Comparison of ENCODE assay signal across 19 cellular contexts in the genomic region with DNA sequence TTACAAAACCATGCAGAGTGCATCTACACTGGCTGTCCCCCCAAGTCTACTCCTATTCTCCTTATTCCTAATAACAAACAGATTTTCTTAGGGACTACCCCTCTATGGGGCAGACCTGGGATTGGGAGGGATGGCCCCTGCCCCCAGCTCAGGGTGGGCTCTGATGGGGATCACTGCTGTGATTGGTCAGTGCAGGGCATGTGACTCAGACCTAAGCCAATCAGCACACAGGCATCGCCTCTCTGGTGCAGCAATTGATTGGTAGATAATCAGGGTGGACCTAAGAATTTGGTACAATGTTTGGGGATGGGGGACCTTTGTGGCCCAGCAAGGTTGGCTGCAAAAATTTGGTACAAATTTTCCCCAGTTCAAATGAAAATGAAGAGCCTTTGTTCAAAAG. TPM values are rescaled to one million over a fixed set of nuclear protein-coding genes. Genes with fewer than 3 reads are reported as not detected.
DNase-seq lines count a peak whose midpoint lies in the region; ATAC-seq and FAIRE-seq lines count a peak whose summit lies in the region.
"Had no signal": no experiment of that assay in that cellular context is flagged by ENCODE, and none has a peak within 500 bp of the region (broad histone marks: within the 10 kb centered on the region; RNA-seq: fewer than 3 reads in every experiment).

No MANE protein-coding gene starts in this region.

- FAIRE-seq in HTR-8/SVneo (lab: Jason Lieb, UNC), result peak; percentile 69

- intact Hi-C loops in posterior vena cava (cut with DNase I), result no loop called here

- DNase-seq in AG08396 (ENCODE audit: low spot score) (peak; percentile 2), HTR-8/SVneo (ENCODE audit: insufficient read length, low spot score) (no peak), ecto neural progenitor cell (ENCODE audit: low spot score) (peak; percentile 27), posterior vena cava (ENCODE audit: low spot score) (peak; percentile 32), GOT3 (lab: John Stamatoyannopoulos, UW) (no peak)
- DNase-seq in activated CD4-positive, alpha-beta T cell treated with anti-CD3 and anti-CD28 coated beads for 4 hours, result no peak
- DNase-seq: activated CD4-positive, alpha-beta T cell treated with anti-CD3 and anti-CD28 coated beads, Interleukin-2, amount 50 U/mL, for 1 hour; activated naive CD4-positive, alpha-beta T cell treated with anti-CD3 and anti-CD28 coated beads for 36 hours; activated T-cell treated with anti-CD3 and anti-CD28 coated beads, Interleukin-2, amount 50 U/mL, for 72 hours; DND-41; effector CD8-positive, alpha-beta T cell; erythroblast; HFFc6; MV-4-11; NCI-H1694; NCI-H510A treated with DMSO at 0.1 percent for 48 hours; Right ventricle myocardium superior; stimulated activated naive CD8-positive, alpha-beta T cell treated with anti-CD3 and anti-CD28 coated beads, Interleukin-15, Interleukin-2, amounts not matched to agents 100 U/mL and 50 U/mL, for 24 hours had no signal

- ATAC-seq in HG03135 (IDR thresholded peaks at IDR 0.05; ENCODE audit: unreplicated experiment), result no peak
- ATAC-seq: activated T-cell treated with anti-CD3 and anti-CD28 coated beads, Interleukin-2, amount 50 U/mL, for 72 hours; stimulated activated naive CD8-positive, alpha-beta T cell treated with anti-CD3 and anti-CD28 coated beads, Interleukin-15, Interleukin-2, amounts not matched to agents 100 U/mL and 50 U/mL, for 24 hours had no signal

RNA-seq across cellular contexts. Expression of gene SHANK2, which starts 57.2 kb away (rescaled TPM):
- total RNA-seq in posterior vena cava, result under 1 TPM; 0.51 to 0.67 TPM
- total RNA-seq: activated naive CD4-positive, alpha-beta T cell treated with anti-CD3 and anti-CD28 coated beads for 36 hours had no signal

Comparison
In these comparisons a context has a peak if more than half of its experiments do, and no peak if none do; other contexts are left out.
1. DNase-seq: peak in AG08396 (single experiment), ecto neural progenitor cell (single experiment) and posterior vena cava (single experiment); none in HTR-8/SVneo (single experiment), GOT3 (single experiment) and activated CD4-positive, alpha-beta T cell treated with anti-CD3 and anti-CD28 coated beads for 4 hours (0 of 2).